1 cellular context compared by ENCODE assay signal in the genomic region with DNA sequence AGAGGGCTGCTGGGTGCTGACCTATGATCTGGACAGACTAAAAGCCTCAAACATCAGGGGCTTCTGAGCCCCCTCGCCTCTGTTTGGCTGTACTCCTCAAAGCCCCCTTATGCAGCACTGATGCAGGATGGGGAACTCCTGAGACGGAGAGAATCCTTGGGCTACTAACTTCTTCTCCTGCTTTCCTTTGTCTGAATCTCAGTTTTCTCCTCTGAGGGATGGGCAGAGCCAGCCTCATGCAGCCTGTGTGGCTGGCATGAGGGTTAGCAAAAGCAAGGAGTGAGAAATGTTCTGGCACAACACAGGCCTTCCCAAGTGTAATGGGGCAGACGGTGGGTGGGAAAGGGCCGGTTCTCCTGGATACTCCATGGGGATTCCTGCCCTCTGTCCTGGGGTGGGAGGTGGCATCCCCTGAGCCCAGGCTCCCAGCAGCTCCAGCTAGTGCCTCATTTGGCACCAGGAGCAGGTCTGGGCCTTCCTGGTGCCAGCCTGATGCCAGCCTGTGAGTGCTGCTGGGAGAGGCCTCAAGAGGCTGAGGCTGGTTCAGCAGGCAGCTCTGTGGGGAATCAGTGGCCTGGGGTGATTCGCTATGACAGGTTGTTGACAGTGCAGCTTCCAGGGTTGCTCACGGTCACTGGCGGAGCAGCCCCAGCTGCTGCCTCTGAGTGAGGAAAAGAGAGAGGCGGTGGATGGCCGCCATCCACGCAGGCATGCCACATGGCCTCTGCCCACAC.
TF ChIP-seq lines count a peak whose summit lies in the region.

No MANE protein-coding gene starts in this region.

TF ChIP-seq in HepG2, 621 proteins besides CTCF, POLR2A, EP300 and RAD21 (continued from another document and continues in another):
- TF ChIP-seq, protein P1, sequence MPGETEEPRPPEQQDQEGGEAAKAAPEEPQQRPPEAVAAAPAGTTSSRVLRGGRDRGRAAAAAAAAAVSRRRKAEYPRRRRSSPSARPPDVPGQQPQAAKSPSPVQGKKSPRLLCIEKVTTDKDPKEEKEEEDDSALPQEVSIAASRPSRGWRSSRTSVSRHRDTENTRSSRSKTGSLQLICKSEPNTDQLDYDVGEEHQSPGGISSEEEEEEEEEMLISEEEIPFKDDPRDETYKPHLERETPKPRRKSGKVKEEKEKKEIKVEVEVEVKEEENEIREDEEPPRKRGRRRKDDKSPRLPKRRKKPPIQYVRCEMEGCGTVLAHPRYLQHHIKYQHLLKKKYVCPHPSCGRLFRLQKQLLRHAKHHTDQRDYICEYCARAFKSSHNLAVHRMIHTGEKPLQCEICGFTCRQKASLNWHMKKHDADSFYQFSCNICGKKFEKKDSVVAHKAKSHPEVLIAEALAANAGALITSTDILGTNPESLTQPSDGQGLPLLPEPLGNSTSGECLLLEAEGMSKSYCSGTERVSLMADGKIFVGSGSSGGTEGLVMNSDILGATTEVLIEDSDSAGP (CRISPR knock-in tag; IDR thresholded peaks at IDR 0.05; ENCODE audit: borderline replicate concordance): peak; percentile 71
- TF ChIP-seq ZNF546 (CRISPR knock-in tag; conservative IDR thresholded peaks at IDR 0.05) (0 out of 2 replicates have a peak, but pooled peaks have one; percentile 41), MTA3 (CRISPR knock-in tag; IDR thresholded peaks at IDR 0.05) (no peak), NR1H2 (CRISPR knock-in tag; IDR thresholded peaks at IDR 0.05; ENCODE audit: borderline replicate concordance, low read depth) (no peak), ZNF569 (CRISPR knock-in tag; IDR thresholded peaks at IDR 0.05; ENCODE audit: borderline replicate concordance) (no peak), GLI4 (CRISPR knock-in tag; IDR thresholded peaks at IDR 0.05; ENCODE audit: borderline replicate concordance) (peak; percentile 79; the same call in 1 of the 2 replicates), ZNF713 (CRISPR knock-in tag; IDR thresholded peaks at IDR 0.05) (no peak), ZUFSP (CRISPR knock-in tag; IDR thresholded peaks at IDR 0.05; ENCODE audit: borderline replicate concordance) (no peak), KAT8 (CRISPR knock-in tag; IDR thresholded peaks at IDR 0.05) (0 out of 2 replicates have a peak, but pooled peaks have one; percentile 13), DDIT3 (CRISPR knock-in tag; IDR thresholded peaks at IDR 0.05) (no peak), ZIK1 (CRISPR knock-in tag; IDR thresholded peaks at IDR 0.05; ENCODE audit: borderline replicate concordance, low read depth) (no peak), SALL1 (CRISPR knock-in tag; IDR thresholded peaks at IDR 0.05) (peak; percentile 39; the same call in 1 of the 2 replicates), ZNF891 (CRISPR knock-in tag; IDR thresholded peaks at IDR 0.05) (0 out of 2 replicates have a peak, but pooled peaks have one; percentile 8), ZNF318 (CRISPR knock-in tag; IDR thresholded peaks at IDR 0.05) (peak; percentile 29; the same call in 1 of the 2 replicates), TARDBP (CRISPR knock-in tag; IDR thresholded peaks at IDR 0.05) (0 out of 2 replicates have a peak, but pooled peaks have one; percentile 14), MEF2D (CRISPR knock-in tag; IDR thresholded peaks at IDR 0.05) (peak; percentile 34; the same call in 1 of the 2 replicates), CBFB (CRISPR knock-in tag; IDR thresholded peaks at IDR 0.05) (no peak), HOXA3 (CRISPR knock-in tag; IDR thresholded peaks at IDR 0.05) (peak; percentile 60; the same call in 1 of the 2 replicates), ZBTB1 (CRISPR knock-in tag; IDR thresholded peaks at IDR 0.05; ENCODE audit: borderline replicate concordance) (peak; percentile 60; the same call in 1 of the 2 replicates), TEAD3 (CRISPR knock-in tag; optimal IDR thresholded peaks at IDR 0.05; ENCODE audit: borderline replicate concordance) (peak; percentile 28), SRSF9 (IDR thresholded peaks at IDR 0.05; ENCODE audit: borderline replicate concordance, insufficient read depth, low read depth, low read length, poor library complexity, severe bottlenecking) (no peak), MEIS1 (CRISPR knock-in tag; IDR thresholded peaks at IDR 0.05; ENCODE audit: borderline replicate concordance) (peak; percentile 34; the same call in 1 of the 2 replicates), ZNF160 (CRISPR knock-in tag; IDR thresholded peaks at IDR 0.05) (no peak), PAXIP1 (CRISPR knock-in tag; conservative IDR thresholded peaks at IDR 0.05) (0 out of 2 replicates have a peak, but pooled peaks have one; percentile 25), EED (CRISPR knock-in tag; IDR thresholded peaks at IDR 0.05) (0 out of 2 replicates have a peak, but pooled peaks have one; percentile 40)
- TF ChIP-seq, protein P2, sequence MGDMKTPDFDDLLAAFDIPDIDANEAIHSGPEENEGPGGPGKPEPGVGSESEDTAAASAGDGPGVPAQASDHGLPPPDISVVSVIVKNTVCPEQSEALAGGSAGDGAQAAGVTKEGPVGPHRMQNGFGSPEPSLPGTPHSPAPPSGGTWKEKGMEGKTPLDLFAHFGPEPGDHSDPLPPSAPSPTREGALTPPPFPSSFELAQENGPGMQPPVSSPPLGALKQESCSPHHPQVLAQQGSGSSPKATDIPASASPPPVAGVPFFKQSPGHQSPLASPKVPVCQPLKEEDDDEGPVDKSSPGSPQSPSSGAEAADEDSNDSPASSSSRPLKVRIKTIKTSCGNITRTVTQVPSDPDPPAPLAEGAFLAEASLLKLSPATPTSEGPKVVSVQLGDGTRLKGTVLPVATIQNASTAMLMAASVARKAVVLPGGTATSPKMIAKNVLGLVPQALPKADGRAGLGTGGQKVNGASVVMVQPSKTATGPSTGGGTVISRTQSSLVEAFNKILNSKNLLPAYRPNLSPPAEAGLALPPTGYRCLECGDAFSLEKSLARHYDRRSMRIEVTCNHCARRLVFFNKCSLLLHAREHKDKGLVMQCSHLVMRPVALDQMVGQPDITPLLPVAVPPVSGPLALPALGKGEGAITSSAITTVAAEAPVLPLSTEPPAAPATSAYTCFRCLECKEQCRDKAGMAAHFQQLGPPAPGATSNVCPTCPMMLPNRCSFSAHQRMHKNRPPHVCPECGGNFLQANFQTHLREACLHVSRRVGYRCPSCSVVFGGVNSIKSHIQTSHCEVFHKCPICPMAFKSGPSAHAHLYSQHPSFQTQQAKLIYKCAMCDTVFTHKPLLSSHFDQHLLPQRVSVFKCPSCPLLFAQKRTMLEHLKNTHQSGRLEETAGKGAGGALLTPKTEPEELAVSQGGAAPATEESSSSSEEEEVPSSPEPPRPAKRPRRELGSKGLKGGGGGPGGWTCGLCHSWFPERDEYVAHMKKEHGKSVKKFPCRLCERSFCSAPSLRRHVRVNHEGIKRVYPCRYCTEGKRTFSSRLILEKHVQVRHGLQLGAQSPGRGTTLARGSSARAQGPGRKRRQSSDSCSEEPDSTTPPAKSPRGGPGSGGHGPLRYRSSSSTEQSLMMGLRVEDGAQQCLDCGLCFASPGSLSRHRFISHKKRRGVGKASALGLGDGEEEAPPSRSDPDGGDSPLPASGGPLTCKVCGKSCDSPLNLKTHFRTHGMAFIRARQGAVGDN (CRISPR knock-in tag; IDR thresholded peaks at IDR 0.05): peak; percentile 87
- TF ChIP-seq, protein P3, sequence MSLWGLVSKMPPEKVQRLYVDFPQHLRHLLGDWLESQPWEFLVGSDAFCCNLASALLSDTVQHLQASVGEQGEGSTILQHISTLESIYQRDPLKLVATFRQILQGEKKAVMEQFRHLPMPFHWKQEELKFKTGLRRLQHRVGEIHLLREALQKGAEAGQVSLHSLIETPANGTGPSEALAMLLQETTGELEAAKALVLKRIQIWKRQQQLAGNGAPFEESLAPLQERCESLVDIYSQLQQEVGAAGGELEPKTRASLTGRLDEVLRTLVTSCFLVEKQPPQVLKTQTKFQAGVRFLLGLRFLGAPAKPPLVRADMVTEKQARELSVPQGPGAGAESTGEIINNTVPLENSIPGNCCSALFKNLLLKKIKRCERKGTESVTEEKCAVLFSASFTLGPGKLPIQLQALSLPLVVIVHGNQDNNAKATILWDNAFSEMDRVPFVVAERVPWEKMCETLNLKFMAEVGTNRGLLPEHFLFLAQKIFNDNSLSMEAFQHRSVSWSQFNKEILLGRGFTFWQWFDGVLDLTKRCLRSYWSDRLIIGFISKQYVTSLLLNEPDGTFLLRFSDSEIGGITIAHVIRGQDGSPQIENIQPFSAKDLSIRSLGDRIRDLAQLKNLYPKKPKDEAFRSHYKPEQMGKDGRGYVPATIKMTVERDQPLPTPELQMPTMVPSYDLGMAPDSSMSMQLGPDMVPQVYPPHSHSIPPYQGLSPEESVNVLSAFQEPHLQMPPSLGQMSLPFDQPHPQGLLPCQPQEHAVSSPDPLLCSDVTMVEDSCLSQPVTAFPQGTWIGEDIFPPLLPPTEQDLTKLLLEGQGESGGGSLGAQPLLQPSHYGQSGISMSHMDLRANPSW (CRISPR knock-in tag; IDR thresholded peaks at IDR 0.05; ENCODE audit: borderline replicate concordance): no peak
